ENCODE assay signal across 8 cellular contexts in genomic region chr14:59688224-59689170, GRCh38.
DNase-seq lines count a peak whose midpoint lies in the region; ATAC-seq and TF ChIP-seq lines count a peak whose summit lies in the region.

No MANE protein-coding gene starts in this region.

- DNase-seq in activated CD8-positive, alpha-beta memory T cell treated with anti-CD3 and anti-CD28 coated beads for 24 hours, result peak; percentile 58
- DNase-seq in activated CD8-positive, alpha-beta memory T cell treated with anti-CD3 and anti-CD28 coated beads, Interleukin-2, amount 50 U/mL, for 4 hours, result no peak
- peak in 1 of 2 experiments; percentile 61 for DNase-seq in HL-60 (ENCODE audit: low read depth in 1 of 2, low spot score in 1 of 2)
- DNase-seq in PC-3, result peak; percentile 94
- DNase-seq in cerebellum (ENCODE audit: low spot score), result peak; percentile 30
- peak; percentile 63 for DNase-seq in lung microvascular endothelial cell (ENCODE audit: low read depth in 2 of 2)
- no peak for DNase-seq in activated gamma-delta T cell (lab: John Stamatoyannopoulos, UW)

- BruUV-seq in PC-3 (replicated peaks; lab: Mats Ljungman, UMichigan), result no TSS peak

- H3K27me3 ChIP-seq in HL-60 (ENCODE audit: insufficient read depth, poor library complexity, severe bottlenecking), result peaks cover 2% of the 10 kb centered on the region
- peaks cover 54% of the 10 kb centered on the region for H3K27me3 ChIP-seq in PC-3 (ENCODE audit: low read length)

- ATAC-seq in GM21619 (IDR thresholded peaks at IDR 0.05; ENCODE audit: unreplicated experiment) (peak; percentile 100), PC-3 (peak; percentile 100)

- no peaks in the 10 kb centered on the region for H3K79me2 ChIP-seq in PC-3 (ENCODE audit: low read length)

- no peaks in the 10 kb centered on the region for H3K9me3 ChIP-seq in PC-3 (ENCODE audit: low read length)

- no peaks in the 10 kb centered on the region for H3K36me3 ChIP-seq in PC-3 (ENCODE audit: low read depth, low read length)

- no peak overlapping the region for H3K4me3 ChIP-seq in HL-60 (replicated peaks; ENCODE audit: insufficient read depth, low read length)
- H3K4me3 ChIP-seq in PC-3 (ENCODE audit: low read length), result no peak overlapping the region

- no peak overlapping the region for H2AFZ ChIP-seq in PC-3 (ENCODE audit: low read length)

- TF ChIP-seq CTCF in HL-60 (IDR thresholded peaks at IDR 0.05; ENCODE audit: insufficient read depth, low read length) (peak; percentile 79), PC-3 (conservative IDR thresholded peaks at IDR 0.05; ENCODE audit: low read depth, low read length) (peak; percentile 99)

- no peaks in the 10 kb centered on the region for H3F3A ChIP-seq in PC-3 (ENCODE audit: low read length, unreplicated experiment)

- CTCF ChIA-PET in PC-3 (lab: Charles Lee), result interaction anchor here (0.7 kb wide), 2 partner anchors 57 to 205 kb away, joined by 3 to 4 read pairs; no protein-coding TSS in a partner anchor

- H3K9me2 ChIP-seq in PC-3 (replicated peaks; ENCODE audit: low read length), result no peaks in the 10 kb centered on the region

- H3K4me2 ChIP-seq in PC-3 (ENCODE audit: low read length), result no peak overlapping the region

- POLR2A ChIA-PET in PC-3 (lab: Charles Lee; ENCODE audit: unreplicated experiment), result interaction anchor here (0.5 kb wide), 1 partner anchor 75 kb away, joined by 3 read pairs; no protein-coding TSS in a partner anchor

- H4K20me1 ChIP-seq in PC-3 (ENCODE audit: low read length), result no peaks in the 10 kb centered on the region

- H3K9ac ChIP-seq in PC-3 (ENCODE audit: low read length), result no peak overlapping the region

- H3K27ac ChIP-seq in HL-60 (replicated peaks) (no peak overlapping the region), PC-3 (ENCODE audit: low read length) (no peak overlapping the region)

- intact Hi-C loops in PC-3 (cut with micrococcal nuclease), result loop anchor here (1.0 kb wide), 1 partner anchor 56 kb away; no protein-coding TSS in a partner anchor

- H3K4me1 ChIP-seq in PC-3 (ENCODE audit: insufficient read depth, low read length), result no peaks in the 10 kb centered on the region

Comparison
In these comparisons a context has a peak if more than half of its experiments do, and no peak if none do; other contexts are left out.
1. DNase-seq: peak in activated CD8-positive, alpha-beta memory T cell treated with anti-CD3 and anti-CD28 coated beads for 24 hours (single experiment), PC-3 (single experiment), cerebellum (single experiment) and lung microvascular endothelial cell (2 of 2); none in activated CD8-positive, alpha-beta memory T cell treated with anti-CD3 and anti-CD28 coated beads, Interleukin-2, amount 50 U/mL, for 4 hours (single experiment) and activated gamma-delta T cell (single experiment).